Comparison of ENCODE assay signal across 1 cellular context in the genomic region with DNA sequence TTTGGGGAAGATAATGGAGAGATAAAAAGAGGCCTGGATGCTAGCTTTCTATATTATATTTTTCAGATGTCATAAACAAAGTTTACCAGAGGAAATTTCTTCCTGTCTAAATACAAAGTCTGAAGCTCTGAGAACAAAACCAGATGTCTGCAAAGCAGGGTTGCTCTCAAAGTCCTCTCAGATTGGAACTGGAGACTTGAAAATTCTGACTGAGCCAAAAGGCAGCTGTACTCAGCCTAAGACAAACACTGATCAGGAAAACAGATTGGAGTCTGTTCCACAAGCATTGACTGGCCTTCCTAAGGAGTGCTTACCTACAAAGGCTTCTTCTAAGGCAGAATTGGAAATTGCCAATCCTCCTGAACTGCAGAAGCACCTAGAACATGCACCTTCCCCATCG.
TF ChIP-seq lines count a peak whose summit lies in the region.

No MANE protein-coding gene starts in this region.

TF ChIP-seq in HepG2, 621 proteins besides CTCF, POLR2A, EP300 and RAD21:
- TF ChIP-seq FOSL1 (CRISPR knock-in tag; IDR thresholded peaks at IDR 0.05; ENCODE audit: borderline replicate concordance) = no peak
- no peak for TF ChIP-seq FOSL2 (CRISPR knock-in tag; IDR thresholded peaks at IDR 0.05)
- TF ChIP-seq, protein P1, sequence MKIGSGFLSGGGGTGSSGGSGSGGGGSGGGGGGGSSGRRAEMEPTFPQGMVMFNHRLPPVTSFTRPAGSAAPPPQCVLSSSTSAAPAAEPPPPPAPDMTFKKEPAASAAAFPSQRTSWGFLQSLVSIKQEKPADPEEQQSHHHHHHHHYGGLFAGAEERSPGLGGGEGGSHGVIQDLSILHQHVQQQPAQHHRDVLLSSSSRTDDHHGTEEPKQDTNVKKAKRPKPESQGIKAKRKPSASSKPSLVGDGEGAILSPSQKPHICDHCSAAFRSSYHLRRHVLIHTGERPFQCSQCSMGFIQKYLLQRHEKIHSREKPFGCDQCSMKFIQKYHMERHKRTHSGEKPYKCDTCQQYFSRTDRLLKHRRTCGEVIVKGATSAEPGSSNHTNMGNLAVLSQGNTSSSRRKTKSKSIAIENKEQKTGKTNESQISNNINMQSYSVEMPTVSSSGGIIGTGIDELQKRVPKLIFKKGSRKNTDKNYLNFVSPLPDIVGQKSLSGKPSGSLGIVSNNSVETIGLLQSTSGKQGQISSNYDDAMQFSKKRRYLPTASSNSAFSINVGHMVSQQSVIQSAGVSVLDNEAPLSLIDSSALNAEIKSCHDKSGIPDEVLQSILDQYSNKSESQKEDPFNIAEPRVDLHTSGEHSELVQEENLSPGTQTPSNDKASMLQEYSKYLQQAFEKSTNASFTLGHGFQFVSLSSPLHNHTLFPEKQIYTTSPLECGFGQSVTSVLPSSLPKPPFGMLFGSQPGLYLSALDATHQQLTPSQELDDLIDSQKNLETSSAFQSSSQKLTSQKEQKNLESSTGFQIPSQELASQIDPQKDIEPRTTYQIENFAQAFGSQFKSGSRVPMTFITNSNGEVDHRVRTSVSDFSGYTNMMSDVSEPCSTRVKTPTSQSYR (CRISPR knock-in tag; IDR thresholded peaks at IDR 0.05; ENCODE audit: borderline replicate concordance) = no peak
